Comparison of ENCODE assay signal across 21 cellular contexts in genomic region chr22:22062306-22062793, GRCh38.
"Had no signal": no experiment of that assay in that cellular context is flagged by ENCODE, and none has a peak within 500 bp of the region (broad histone marks: within the 10 kb centered on the region; RNA-seq: fewer than 3 reads in every experiment).

No MANE protein-coding gene starts in this region.

- H3K27ac ChIP-seq: breast epithelium, Peyer's patch, RWPE1, SJSA1 had no signal

- ATAC-seq: activated CD8-positive, alpha-beta T cell treated with anti-CD3 and anti-CD28 coated beads, Interleukin-2, amount 10 ng/mL, durations not matched to agents 7 days and 5 days; WTC11 had no signal

- DNase-seq: activated CD4-positive, alpha-beta T cell treated with anti-CD3 and anti-CD28 coated beads for 48 hours; activated CD4-positive, alpha-beta T cell treated with anti-CD3 and anti-CD28 coated beads, Interleukin-2, amount 50 U/mL, for 4 hours; activated CD4-positive, CD25-positive, alpha-beta regulatory T cell treated with anti-CD3 and anti-CD28 coated beads, Interleukin-2, amount 50 U/mL, for 72 hours; activated CD8-positive, alpha-beta memory T cell treated with anti-CD3 and anti-CD28 coated beads, Interleukin-2, amount 50 U/mL, for 48 hours; activated CD8-positive, alpha-beta T cell treated with anti-CD3 and anti-CD28 coated beads, Interleukin-2, amount 10 ng/mL, durations not matched to agents 7 days and 5 days; activated naive CD4-positive, alpha-beta T cell treated with anti-CD3 and anti-CD28 coated beads, Interleukin-2, amount 50 U/mL, for 16 hours; activated naive CD8-positive, alpha-beta T cell treated with anti-CD3 and anti-CD28 coated beads, Interleukin-2, amount 10 ng/mL, durations not matched to agents 7 days and 5 days; activated T-cell treated with anti-CD3 and anti-CD28 coated beads, Interleukin-2, amount 50 U/mL, for 1 hour; aorta; MM.1S; NCI-H1048; NCI-H2227 treated with DMSO at 0.1 percent for 48 hours; NCI-H526 treated with DMSO at 0.1 percent for 48 hours; NCI-H82; Peyer's patch; SHP77; SW 1271 had no signal

- H3K9me3 ChIP-seq: breast epithelium, Peyer's patch, SJSA1 had no signal

- H3K4me3 ChIP-seq: breast epithelium, Peyer's patch, SJSA1 had no signal

- H3K27me3 ChIP-seq: Peyer's patch had no signal

- H3K4me1 ChIP-seq: Peyer's patch, SJSA1 had no signal

- H3K36me3 ChIP-seq: breast epithelium, Peyer's patch, SJSA1 had no signal
